1 cellular context compared by ENCODE assay signal in the genomic region with DNA sequence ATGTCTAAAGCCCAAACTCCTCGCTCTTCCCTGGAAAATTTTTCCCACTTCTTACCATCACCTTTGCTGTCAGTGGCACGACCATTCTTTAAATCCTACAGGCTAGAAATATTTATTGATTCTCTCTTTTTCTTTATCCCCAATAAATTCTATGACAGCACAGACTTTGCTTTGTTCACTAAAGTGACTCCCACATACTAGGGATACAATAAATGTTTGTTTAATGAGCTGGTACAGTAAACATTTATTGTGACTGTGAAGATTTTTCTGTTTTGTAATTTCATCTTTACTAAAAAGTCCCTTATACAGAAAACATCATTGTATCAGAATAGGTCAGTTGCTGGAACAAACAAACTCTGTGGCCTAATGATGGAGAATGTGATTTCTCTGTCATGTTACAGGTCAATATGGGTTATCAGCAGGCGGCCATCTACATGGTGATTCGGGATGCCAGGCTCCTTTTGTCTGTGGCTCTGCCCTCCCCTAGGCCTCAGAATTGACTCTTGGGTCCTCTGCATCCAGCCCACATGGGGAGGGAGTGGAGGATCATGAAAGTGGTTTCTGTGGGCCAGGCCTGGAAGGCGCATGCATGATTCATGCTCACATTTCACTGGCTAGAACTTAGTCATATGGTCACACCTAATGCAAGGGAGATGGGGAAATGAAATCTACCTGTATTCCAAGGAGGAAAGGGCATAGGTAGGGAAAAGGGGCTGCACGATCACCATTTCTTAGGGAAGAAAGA.
TF ChIP-seq lines count a peak whose summit lies in the region.

No MANE protein-coding gene starts in this region.

TF ChIP-seq in H1, 55 proteins besides CTCF, POLR2A, EP300 and RAD21:
- no peak for TF ChIP-seq TCF12 (IDR thresholded peaks at IDR 0.05; ENCODE audit: low read depth, low read length)
- no peak for TF ChIP-seq ZNF274 (IDR thresholded peaks at IDR 0.05; ENCODE audit: borderline replicate concordance, extremely low read depth, low read length)
- no peak for TF ChIP-seq TAF7 (optimal IDR thresholded peaks at IDR 0.05; ENCODE audit: borderline replicate concordance, low read depth, low read length)
- no peak for TF ChIP-seq POLR2AphosphoS5 (IDR thresholded peaks at IDR 0.05; ENCODE audit: low read depth, low read length)
- TF ChIP-seq SAP30 (IDR thresholded peaks at IDR 0.05; ENCODE audit: insufficient read depth, insufficient replicate concordance, low read length): no peak
